ENCODE assay signal across 10 cellular contexts in genomic region chr7:4747746-4748145, GRCh38. TPM values are rescaled to one million over a fixed set of nuclear protein-coding genes. Genes with fewer than 3 reads are reported as not detected.
A peak's percentile ranks its signal among the peaks of the same experiment; 100 is the strongest.
DNase-seq lines count a peak whose midpoint lies in the region; ATAC-seq and TF ChIP-seq lines count a peak whose summit lies in the region.
"Had no signal": no experiment of that assay in that cellular context is flagged by ENCODE, and none has a peak within 500 bp of the region (broad histone marks: within the 10 kb centered on the region; RNA-seq: fewer than 3 reads in every experiment).

No MANE protein-coding gene starts in this region.

- intact Hi-C loops in left ventricle myocardium inferior (cut with micrococcal nuclease) (loop anchor here (10.0 kb wide), 2 partner anchors 63 to 133 kb away; partner anchors contain the start of gene FOXK1), cardiac septum (cut with DNase I) (no loop called here), uterus (cut with DNase I; ENCODE audit: low total_unique reads) (no loop called here), aorta (cut with DNase I) (loop anchor here in 1 of 2 donors (5.0 kb wide), 1 partner anchor 115 kb away; no protein-coding TSS in a partner anchor)

- peaks cover 4 to 29% (median 11%) of the 10 kb centered on the region in 3 donors for H3K36me3 Mint-ChIP-seq in naive thymus-derived CD8-positive, alpha-beta T cell
- no peaks in the 10 kb centered on the region for H3K36me3 Mint-ChIP-seq in glutamatergic neuron (ENCODE audit: unreplicated experiment)

- peaks cover 10% of the 10 kb centered on the region for H3K36me3 ChIP-seq in left ventricle myocardium inferior
- peaks cover 15% of the 10 kb centered on the region for H3K36me3 ChIP-seq in brain microvascular endothelial cell (replicated peaks)
- no peaks in the 10 kb centered on the region for H3K36me3 ChIP-seq in uterus
- no peaks in the 10 kb centered on the region for H3K36me3 ChIP-seq in aorta (ENCODE audit: control insufficient read depth in 1 of 2, insufficient read depth in 2 of 2, low read length in 1 of 2)

- H3K4me3 ChIP-seq in left ventricle myocardium inferior (peak overlapping the region; percentile 55), brain microvascular endothelial cell (ENCODE audit: low read depth, low read length) (no peak overlapping the region), uterus (no peak overlapping the region), aorta (ENCODE audit: low read length in 2 of 2) (no peak overlapping the region)

- H3K27ac ChIP-seq in left ventricle myocardium inferior (replicated peaks) (peak overlapping the region; percentile 94), brain microvascular endothelial cell (peak overlapping the region; percentile 99), uterus (peak overlapping the region; percentile 91 to 98), aorta (ENCODE audit: low read depth in 1 of 2, low read length in 2 of 2) (peak overlapping the region in 1 of 2 donors; percentile 4)

- peak overlapping the region; percentile 19 to 80 (median 72) for H3K4me3 Mint-ChIP-seq in naive thymus-derived CD8-positive, alpha-beta T cell
- H3K4me3 Mint-ChIP-seq in glutamatergic neuron (ENCODE audit: unreplicated experiment): no peak overlapping the region

- POLR2A ChIA-PET in naive thymus-derived CD8-positive, alpha-beta T cell (lab: Charles Lee): interaction anchor here (0.8 to 6.0 kb wide), 5 partner anchors 15 to 106 kb away, joined by 3 to 61 read pairs (median 31); partner anchors contain the start of gene AP5Z1

- H3K4me1 ChIP-seq in left ventricle myocardium inferior: peaks cover 67% of the 10 kb centered on the region
- peaks cover 12 to 17% of the 10 kb centered on the region in 2 donors for H3K4me1 ChIP-seq in uterus
- H3K4me1 ChIP-seq in aorta (ENCODE audit: control insufficient read depth in 1 of 2, insufficient read depth in 2 of 2, low read length in 2 of 2): peaks cover 0 to 2% of the 10 kb centered on the region in 2 donors

- no peaks in the 10 kb centered on the region for H3K27me3 ChIP-seq in left ventricle myocardium inferior (ENCODE audit: low read depth)
- no peaks in the 10 kb centered on the region for H3K27me3 ChIP-seq in brain microvascular endothelial cell (replicated peaks)
- H3K27me3 ChIP-seq in uterus: no peaks in the 10 kb centered on the region
- no peaks in the 10 kb centered on the region for H3K27me3 ChIP-seq in aorta (ENCODE audit: control insufficient read depth in 1 of 2, insufficient read depth in 2 of 2, low read length in 1 of 2)

- TF ChIP-seq CTCF in left ventricle myocardium inferior (IDR thresholded peaks at IDR 0.05; ENCODE audit: borderline replicate concordance): no peak
- TF ChIP-seq CTCF in brain microvascular endothelial cell (IDR thresholded peaks at IDR 0.05; ENCODE audit: low read depth, low read length, missing control alignments): no peak
- TF ChIP-seq CTCF in uterus (IDR thresholded peaks at IDR 0.05): no peak
- no peak for TF ChIP-seq CTCF in glutamatergic neuron (IDR thresholded peaks at IDR 0.05; ENCODE audit: partially characterized antibody, unreplicated experiment)

- H3K27ac Mint-ChIP-seq in naive thymus-derived CD8-positive, alpha-beta T cell: peak overlapping the region; percentile 83 to 99 (median 97)
- H3K27ac Mint-ChIP-seq in glutamatergic neuron (ENCODE audit: unreplicated experiment): no peak overlapping the region

- no peaks in the 10 kb centered on the region for H3K9me3 ChIP-seq in left ventricle myocardium inferior (replicated peaks)
- no peaks in the 10 kb centered on the region for H3K9me3 ChIP-seq in uterus
- no peaks in the 10 kb centered on the region for H3K9me3 ChIP-seq in aorta (ENCODE audit: control insufficient read depth, low read length)

- no peaks in the 10 kb centered on the region for H3K27me3 Mint-ChIP-seq in naive thymus-derived CD8-positive, alpha-beta T cell
- H3K27me3 Mint-ChIP-seq in glutamatergic neuron (ENCODE audit: unreplicated experiment): peaks cover 6% of the 10 kb centered on the region

- no peak for ATAC-seq in naive thymus-derived CD8-positive, alpha-beta T cell
- ATAC-seq in aorta (ENCODE audit: low FRiP score): no peak

- 78 to 82% methylated on average over 11 of the region's 11 CpGs for WGBS in aorta, 2 donors

- peaks cover 32 to 73% (median 64%) of the 10 kb centered on the region in 4 donors for H3K4me1 Mint-ChIP-seq in naive thymus-derived CD8-positive, alpha-beta T cell
- peaks cover 24% of the 10 kb centered on the region for H3K4me1 Mint-ChIP-seq in glutamatergic neuron (ENCODE audit: low read depth, unreplicated experiment)

- in situ Hi-C loops in brain microvascular endothelial cell (cut with HindIII; ENCODE audit: low pct_ligation_motif_present, low sequenced_read_pairs): no loop called here

- no peak for DNase-seq in left ventricle myocardium inferior
- DNase-seq in cardiac septum (ENCODE audit: low spot score): no peak
- DNase-seq in brain microvascular endothelial cell: no peak
- DNase-seq in naive thymus-derived CD8-positive, alpha-beta T cell: no peak
- DNase-seq in uterus: no peak
- no peak for DNase-seq in aorta
- DNase-seq in HPDE6-E6E7 (ENCODE audit: extremely low spot score): no peak
- no peak for DNase-seq in glutamatergic neuron
- DNase-seq: C1 segment of cervical spinal cord, islet precursor cell had no signal

- no peaks in the 10 kb centered on the region for H3K9me3 Mint-ChIP-seq in naive thymus-derived CD8-positive, alpha-beta T cell
- peaks cover 2% of the 10 kb centered on the region for H3K9me3 Mint-ChIP-seq in glutamatergic neuron (ENCODE audit: unreplicated experiment)

- no peak for TF ChIP-seq POLR2A in uterus (IDR thresholded peaks at IDR 0.05)

RNA-seq across cellular contexts. Expression of gene AP5Z1, which starts 27.7 kb away (rescaled TPM):
- total RNA-seq in left ventricle myocardium inferior: 13.4 TPM
- 15.9 TPM for total RNA-seq in cardiac septum
- 100 to 1,000 TPM; 109 to 111 TPM for total RNA-seq in naive thymus-derived CD8-positive, alpha-beta T cell
- 10 to 100 TPM; 25.2 to 44.1 (median 34.1) TPM for polyA plus RNA-seq in naive thymus-derived CD8-positive, alpha-beta T cell
- 10 to 100 TPM; 12.9 to 40.2 (median 14.6) TPM for total RNA-seq in uterus
- total RNA-seq in aorta: 10 to 100 TPM; 30.7 to 45.3 TPM
- polyA plus RNA-seq in aorta: 10 to 100 TPM; 12.5 to 99.9 TPM
- total RNA-seq in glutamatergic neuron (ENCODE audit: unreplicated experiment): 49.8 TPM
